8 cellular contexts compared by ENCODE assay signal in the genomic region with DNA sequence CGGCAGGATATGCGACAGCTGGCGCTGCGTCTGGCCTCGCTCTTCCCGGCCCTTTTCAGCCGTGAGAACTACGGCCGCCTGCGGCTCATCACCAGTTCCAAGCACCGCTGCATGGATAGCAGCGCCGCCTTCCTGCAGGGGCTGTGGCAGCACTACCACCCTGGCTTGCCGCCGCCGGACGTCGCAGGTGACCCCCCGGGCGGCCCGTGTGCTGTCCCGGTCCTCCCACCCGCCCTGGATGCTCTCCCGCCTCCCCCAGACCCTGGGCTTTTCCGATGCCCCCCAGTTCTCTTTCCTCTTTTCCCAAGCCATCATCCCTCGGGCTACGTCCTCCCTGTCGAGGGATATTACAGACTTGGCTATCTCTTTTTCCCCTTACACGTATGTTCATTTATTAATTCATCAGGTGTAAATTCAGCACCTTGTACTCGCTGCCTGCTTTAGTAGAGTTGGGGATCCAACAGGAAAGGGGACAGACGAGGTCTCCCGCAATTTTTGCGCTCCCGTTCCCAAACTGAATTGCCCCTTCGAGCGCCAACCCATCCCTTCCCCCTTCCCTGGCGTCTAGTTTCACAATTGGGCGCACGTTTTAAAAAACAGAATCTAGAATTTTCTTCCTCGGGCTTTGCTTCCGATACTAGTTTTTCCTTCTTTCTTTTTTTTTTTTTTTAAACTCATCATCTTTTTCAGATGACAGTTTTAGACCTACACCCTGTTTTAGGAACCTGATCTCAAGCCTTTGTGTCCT. TPM values are rescaled to one million over a fixed set of nuclear protein-coding genes. Genes with fewer than 3 reads are reported as not detected.
DNase-seq lines count a peak whose midpoint lies in the region; ATAC-seq and TF ChIP-seq lines count a peak whose summit lies in the region.

No MANE protein-coding gene starts in this region.

- no peak for TF ChIP-seq POLR2A in suprapubic skin (IDR thresholded peaks at IDR 0.05)

- H3K4me1 ChIP-seq in suprapubic skin = peaks cover 11% of the 10 kb centered on the region

- no peak for TF ChIP-seq EP300 in suprapubic skin (IDR thresholded peaks at IDR 0.05)

- ATAC-seq in GM18909 (IDR thresholded peaks at IDR 0.05; ENCODE audit: poor library complexity, unreplicated experiment) (peak; percentile 63), HG03135 (IDR thresholded peaks at IDR 0.05; ENCODE audit: unreplicated experiment) (peak; percentile 49)

- H3K4me1 Mint-ChIP-seq in activated T-helper 1 cell treated with anti-CD3 and anti-CD28 coated beads, Interleukin-12 subunit alpha, Interleukin-12 subunit beta, Interleukin-2, Interleukin-4 antibody, amounts not matched to agents 30 ng/mL and 10 ng/mL and 1 ng/mL, durations not matched to agents 14 hours and 24 hours and 36 hours (ENCODE audit: low read depth) = peaks cover 41% of the 10 kb centered on the region
- peaks cover 36% of the 10 kb centered on the region for H3K4me1 Mint-ChIP-seq in nephron

- H3K27me3 Mint-ChIP-seq in activated T-helper 1 cell treated with anti-CD3 and anti-CD28 coated beads, Interleukin-12 subunit alpha, Interleukin-12 subunit beta, Interleukin-2, Interleukin-4 antibody, amounts not matched to agents 30 ng/mL and 10 ng/mL and 1 ng/mL, durations not matched to agents 14 hours and 24 hours and 36 hours (ENCODE audit: insufficient read depth) = peaks cover 11% of the 10 kb centered on the region
- H3K27me3 Mint-ChIP-seq in nephron (ENCODE audit: low read depth) = no peaks in the 10 kb centered on the region

- TF ChIP-seq CTCF in C4-2B (conservative IDR thresholded peaks at IDR 0.05) (peak; percentile 62), nephron (IDR thresholded peaks at IDR 0.05; ENCODE audit: unreplicated experiment in 3 of 3) (peak; percentile 49 to 60 (median 52)), suprapubic skin (IDR thresholded peaks at IDR 0.05) (peak in 1 of 2 donors; percentile 40)

- H3K36me3 ChIP-seq in suprapubic skin = peaks cover 10% of the 10 kb centered on the region

- H3K27ac Mint-ChIP-seq in activated T-helper 1 cell treated with anti-CD3 and anti-CD28 coated beads, Interleukin-12 subunit alpha, Interleukin-12 subunit beta, Interleukin-2, Interleukin-4 antibody, amounts not matched to agents 30 ng/mL and 10 ng/mL and 1 ng/mL, durations not matched to agents 14 hours and 24 hours and 36 hours = peak overlapping the region; percentile 86
- peak overlapping the region; percentile 54 to 94 (median 87) for H3K27ac Mint-ChIP-seq in nephron

- intact Hi-C loops in activated T-helper 1 cell treated with anti-CD3 and anti-CD28 coated beads, Interleukin-12 subunit alpha, Interleukin-12 subunit beta, Interleukin-2, Interleukin-4 antibody, amounts not matched to agents 30 ng/mL and 10 ng/mL and 1 ng/mL, durations not matched to agents 14 hours and 24 hours and 36 hours (cut with micrococcal nuclease) = loop anchor here (2.0 to 10.0 kb wide), 4 partner anchors 27 to 1579 kb away; partner anchors contain the start of genes BMPR1A, GLUD1 and SHLD2

- peak overlapping the region; percentile 67 for H3K4me3 ChIP-seq in suprapubic skin

- H3K27ac ChIP-seq in C4-2B = peak overlapping the region; percentile 76
- H3K27ac ChIP-seq in suprapubic skin = peak overlapping the region; percentile 77

- DNase-seq in NOMO-1 (lab: John Stamatoyannopoulos, UW; ENCODE audit: unreplicated experiment in 2 of 2) (peak; percentile 42), fibroblast of peridontal ligament (ENCODE audit: extremely low read depth) (peak; percentile 38), suprapubic skin (ENCODE audit: low spot score in 2 of 2) (peak in 1 of 2 donors; percentile 62)
- no peak for DNase-seq in activated T-helper 1 cell treated with anti-CD3 and anti-CD28 coated beads, Interleukin-12 subunit alpha, Interleukin-12 subunit beta, Interleukin-2, Interleukin-4 antibody, amounts not matched to agents 30 ng/mL and 10 ng/mL and 1 ng/mL, durations not matched to agents 14 hours and 24 hours and 36 hours (ENCODE audit: low spot score)

- H3K4me3 Mint-ChIP-seq in activated T-helper 1 cell treated with anti-CD3 and anti-CD28 coated beads, Interleukin-12 subunit alpha, Interleukin-12 subunit beta, Interleukin-2, Interleukin-4 antibody, amounts not matched to agents 30 ng/mL and 10 ng/mL and 1 ng/mL, durations not matched to agents 14 hours and 24 hours and 36 hours = peak overlapping the region; percentile 90
- H3K4me3 Mint-ChIP-seq in nephron = peak overlapping the region; percentile 89 to 93 (median 89)

- peaks cover 12% of the 10 kb centered on the region for H3K36me3 Mint-ChIP-seq in activated T-helper 1 cell treated with anti-CD3 and anti-CD28 coated beads, Interleukin-12 subunit alpha, Interleukin-12 subunit beta, Interleukin-2, Interleukin-4 antibody, amounts not matched to agents 30 ng/mL and 10 ng/mL and 1 ng/mL, durations not matched to agents 14 hours and 24 hours and 36 hours (ENCODE audit: low read depth)
- peaks cover 11% of the 10 kb centered on the region for H3K36me3 Mint-ChIP-seq in nephron (ENCODE audit: low read depth)

- no peaks in the 10 kb centered on the region for H3K27me3 ChIP-seq in suprapubic skin

- H3K9me3 Mint-ChIP-seq in activated T-helper 1 cell treated with anti-CD3 and anti-CD28 coated beads, Interleukin-12 subunit alpha, Interleukin-12 subunit beta, Interleukin-2, Interleukin-4 antibody, amounts not matched to agents 30 ng/mL and 10 ng/mL and 1 ng/mL, durations not matched to agents 14 hours and 24 hours and 36 hours = no peaks in the 10 kb centered on the region
- H3K9me3 Mint-ChIP-seq in nephron = no peaks in the 10 kb centered on the region

- WGBS in suprapubic skin = 2% methylated on average over 41 of the region's 41 CpGs

- no peaks in the 10 kb centered on the region for H3K9me3 ChIP-seq in suprapubic skin

RNA-seq across cellular contexts. Expression of gene MINPP1, which starts 0.8 kb away (rescaled TPM):
- 12.3 and 13.8 TPM in 2 replicates for total RNA-seq in activated T-helper 1 cell treated with anti-CD3 and anti-CD28 coated beads, Interleukin-12 subunit alpha, Interleukin-12 subunit beta, Interleukin-2, Interleukin-4 antibody, amounts not matched to agents 30 ng/mL and 10 ng/mL and 1 ng/mL, durations not matched to agents 14 hours and 24 hours and 36 hours
- total RNA-seq in suprapubic skin = 10 to 100 TPM in 3 of 4 donors, 1 to 10 TPM in 1; 7.7 to 19.3 (median 15.2) TPM
